In the genomic region with DNA sequence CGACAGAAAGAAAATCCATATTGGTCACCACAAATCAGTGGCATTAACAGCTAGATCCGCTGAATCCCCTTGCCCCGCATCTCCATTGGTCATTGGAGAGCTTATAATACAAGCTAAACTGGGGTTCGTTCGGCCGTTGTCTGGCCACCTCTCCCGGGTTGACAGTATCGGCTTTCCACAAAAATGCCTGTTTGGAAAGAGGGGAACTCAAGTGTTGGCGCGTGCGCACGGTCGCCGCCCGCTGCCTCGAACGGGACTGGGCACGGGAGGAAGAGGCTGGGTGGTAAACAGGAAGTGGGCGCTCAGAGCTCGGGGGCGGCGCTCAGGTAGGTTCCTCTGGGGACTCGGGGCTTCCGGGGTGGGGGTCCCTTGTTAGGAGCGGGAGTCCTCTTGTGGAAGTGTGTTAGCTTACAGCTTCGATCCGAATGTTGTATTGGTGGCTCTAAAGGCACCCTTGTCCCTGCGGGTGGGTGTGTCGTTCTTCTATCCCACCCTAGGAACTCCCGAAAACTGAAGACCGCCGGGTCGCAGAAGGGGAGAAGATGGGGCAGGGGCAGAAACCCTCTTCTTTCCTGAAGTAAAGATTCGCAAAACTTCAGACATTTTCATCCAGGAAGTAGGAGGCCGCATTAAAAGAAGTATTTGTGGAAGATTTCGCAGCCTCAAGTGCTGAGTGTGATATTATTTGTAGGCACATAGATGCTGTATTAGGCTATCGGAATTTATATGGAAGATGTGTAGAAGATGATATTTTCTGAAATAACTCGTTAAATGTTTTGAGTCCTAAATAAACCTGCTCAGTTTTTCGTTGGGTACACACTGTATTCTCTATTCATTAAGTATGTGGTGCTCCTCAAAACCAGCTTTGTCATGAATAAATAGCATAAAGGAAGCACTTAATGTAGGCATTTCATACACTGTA, we compare ENCODE assay signal across 8 cellular contexts. TPM values are rescaled to one million over a fixed set of nuclear protein-coding genes. Genes with fewer than 3 reads are reported as not detected.
DNase-seq lines count a peak whose midpoint lies in the region; ATAC-seq and TF ChIP-seq lines count a peak whose summit lies in the region.

No MANE protein-coding gene starts in this region.

- no peaks in the 10 kb centered on the region for H3K9me3 Mint-ChIP-seq in activated CD4-positive, alpha-beta T cell treated with anti-CD3 and anti-CD28 coated beads, Interleukin-2, amount 10 ng/mL, durations not matched to agents 24 days and 14 days

- H3K4me1 Mint-ChIP-seq in activated CD4-positive, alpha-beta T cell treated with anti-CD3 and anti-CD28 coated beads, Interleukin-2, amount 10 ng/mL, durations not matched to agents 24 days and 14 days = peaks cover 39% of the 10 kb centered on the region

- peak overlapping the region; percentile 83 for H3K4me3 ChIP-seq in coronary artery

- peak overlapping the region; percentile 97 for H3K27ac ChIP-seq in C4-2B
- H3K27ac ChIP-seq in coronary artery = peak overlapping the region; percentile 94 to 98

- H3K27me3 Mint-ChIP-seq in activated CD4-positive, alpha-beta T cell treated with anti-CD3 and anti-CD28 coated beads, Interleukin-2, amount 10 ng/mL, durations not matched to agents 24 days and 14 days = no peaks in the 10 kb centered on the region

- intact Hi-C loops in activated CD4-positive, alpha-beta T cell treated with anti-CD3 and anti-CD28 coated beads, Interleukin-2, amount 10 ng/mL, durations not matched to agents 24 days and 14 days (cut with micrococcal nuclease) = loop anchor here (2.0 to 10.0 kb wide), 5 partner anchors 61 to 1134 kb away; a partner anchor contains a TSS

- peak overlapping the region; percentile 94 for H3K27ac Mint-ChIP-seq in activated CD4-positive, alpha-beta T cell treated with anti-CD3 and anti-CD28 coated beads, Interleukin-2, amount 10 ng/mL, durations not matched to agents 24 days and 14 days

- ATAC-seq in GM19328 (IDR thresholded peaks at IDR 0.05; ENCODE audit: unreplicated experiment) (peak; percentile 61), HG03469 (IDR thresholded peaks at IDR 0.05; ENCODE audit: unreplicated experiment) (peak; percentile 53)

- DNase-seq in NCI-H526 (lab: John Stamatoyannopoulos, UW) = peak; percentile 88 to 94
- peak; percentile 96 for DNase-seq in activated CD4-positive, alpha-beta T cell treated with anti-CD3 and anti-CD28 coated beads, Interleukin-2, amount 10 ng/mL, durations not matched to agents 24 days and 14 days
- peak; percentile 96 for DNase-seq in coronary artery (ENCODE audit: low spot score)
- DNase-seq in left kidney (ENCODE audit: low read depth, low spot score) = peak; percentile 99
- DNase-seq in stimulated activated CD4-positive, alpha-beta T cell treated with anti-CD3 and anti-CD28 coated beads, Interleukin-2, amount 100 ng/mL, for 24 hours = peak; percentile 86 to 90

- no peak; the same call in 1 of the 2 replicates for TF ChIP-seq CTCF in C4-2B (conservative IDR thresholded peaks at IDR 0.05)
- TF ChIP-seq CTCF in coronary artery (IDR thresholded peaks at IDR 0.05) = no peak

- H3K4me3 Mint-ChIP-seq in activated CD4-positive, alpha-beta T cell treated with anti-CD3 and anti-CD28 coated beads, Interleukin-2, amount 10 ng/mL, durations not matched to agents 24 days and 14 days = peak overlapping the region; percentile 99

- peaks cover 35% of the 10 kb centered on the region for H3K36me3 Mint-ChIP-seq in activated CD4-positive, alpha-beta T cell treated with anti-CD3 and anti-CD28 coated beads, Interleukin-2, amount 10 ng/mL, durations not matched to agents 24 days and 14 days (ENCODE audit: low read depth)

RNA-seq across cellular contexts. Expression of a gene that starts 1.0 kb away (rescaled TPM):
- total RNA-seq in activated CD4-positive, alpha-beta T cell treated with anti-CD3 and anti-CD28 coated beads, Interleukin-2, amount 10 ng/mL, durations not matched to agents 24 days and 14 days = 35.4 and 36.4 TPM in 2 replicates

RNA-seq across cellular contexts. Expression of a gene that starts 1.1 kb away (rescaled TPM):
- total RNA-seq in activated CD4-positive, alpha-beta T cell treated with anti-CD3 and anti-CD28 coated beads, Interleukin-2, amount 10 ng/mL, durations not matched to agents 24 days and 14 days = 38.1 and 40.5 TPM in 2 replicates

RNA-seq across cellular contexts. Expression of a gene that starts 23.6 kb away (rescaled TPM):
- 0.47 TPM in 1 of 2 replicates, not detected in the other for total RNA-seq in activated CD4-positive, alpha-beta T cell treated with anti-CD3 and anti-CD28 coated beads, Interleukin-2, amount 10 ng/mL, durations not matched to agents 24 days and 14 days

Comparison
In these comparisons a context has a peak if more than half of its experiments do, and no peak if none do; other contexts are left out.
1. Peak in every context shown above with its lines: DNase-seq, ATAC-seq, H3K4me3 ChIP-seq and H3K27ac ChIP-seq.